ENCODE assay signal across 8 cellular contexts in the genomic region with DNA sequence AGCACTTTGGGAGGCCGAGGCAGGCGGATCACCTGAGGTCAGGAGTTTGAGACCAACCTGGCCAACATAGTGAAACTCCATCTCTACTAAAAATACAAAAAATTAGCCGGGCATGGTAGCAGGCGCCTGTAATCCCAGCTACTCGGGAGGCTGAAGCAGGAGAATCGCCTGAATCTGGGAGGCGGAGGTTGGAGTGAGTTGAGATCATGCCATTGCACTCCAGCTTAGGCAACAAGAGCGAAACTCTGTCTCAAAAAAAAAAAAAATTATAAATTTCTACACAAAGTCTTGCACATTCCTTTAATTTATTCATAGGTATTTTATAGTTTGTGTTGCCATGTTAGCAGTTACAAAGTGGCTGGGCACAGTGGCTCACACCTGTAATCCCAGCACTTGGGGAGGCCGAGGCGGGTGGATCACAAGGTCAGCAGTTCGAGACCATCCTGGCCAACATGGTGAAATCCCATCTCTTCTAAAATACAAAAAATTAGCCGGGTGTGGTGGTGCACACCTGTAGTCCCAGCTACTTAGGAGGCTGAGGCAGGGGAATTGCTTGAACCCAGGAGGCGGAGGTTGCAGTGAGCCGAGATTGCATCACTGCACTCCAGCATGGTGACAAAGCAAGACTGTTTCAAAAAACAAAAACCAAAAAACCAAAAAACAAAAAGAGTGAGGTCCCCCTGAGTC. TPM values are rescaled to one million over a fixed set of nuclear protein-coding genes. Genes with fewer than 3 reads are reported as not detected.
A peak's percentile ranks its signal among the peaks of the same experiment; 100 is the strongest.
DNase-seq lines count a peak whose midpoint lies in the region; ATAC-seq, FAIRE-seq and TF ChIP-seq lines count a peak whose summit lies in the region.
"Not testable (repeated sequence)": the region's sequence is repeated elsewhere in the genome, so short reads cannot be mapped to it uniquely, and the experiment has no call there.

No MANE protein-coding gene starts in this region.

- WGBS in heart right ventricle, 2 donors: 75 to 76% methylated on average over 14 of the region's 14 CpGs
- WGBS in small intestine, 3 donors: 68 to 80% (median 73%) methylated on average over 14 of the region's 14 CpGs

- H3K4me1 Mint-ChIP-seq in Caco-2 (ENCODE audit: low read depth, unreplicated experiment): not testable (repeated sequence)
- peaks cover 28% of the 10 kb centered on the region for H3K4me1 Mint-ChIP-seq in activated T-helper 1 cell treated with anti-CD3 and anti-CD28 coated beads, Interleukin-12 subunit alpha, Interleukin-12 subunit beta, Interleukin-2, Interleukin-4 antibody, amounts not matched to agents 30 ng/mL and 10 ng/mL and 1 ng/mL, durations not matched to agents 14 hours and 24 hours and 36 hours (ENCODE audit: low read depth)

- H3K27me3 Mint-ChIP-seq in Caco-2 (ENCODE audit: insufficient read depth, unreplicated experiment); activated T-helper 1 cell treated with anti-CD3 and anti-CD28 coated beads, Interleukin-12 subunit alpha, Interleukin-12 subunit beta, Interleukin-2, Interleukin-4 antibody, amounts not matched to agents 30 ng/mL and 10 ng/mL and 1 ng/mL, durations not matched to agents 14 hours and 24 hours and 36 hours (ENCODE audit: insufficient read depth): not testable (repeated sequence)

- H3K27me3 ChIP-seq in Caco-2 (replicated peaks; ENCODE audit: control insufficient read depth, insufficient read depth, low read length); heart right ventricle; muscle layer of colon (ENCODE audit: control insufficient read depth in 1 of 2, insufficient read depth in 2 of 2, low read length in 2 of 2); small intestine (ENCODE audit: control insufficient read depth in 2 of 2, insufficient read depth in 2 of 2, low read length in 2 of 2); uterus: not testable (repeated sequence)

- not testable (repeated sequence) for H3K36me3 ChIP-seq in Caco-2 (ENCODE audit: control insufficient read depth, insufficient read depth, low read length); heart right ventricle; muscle layer of colon (ENCODE audit: insufficient read depth, low read length); small intestine (ENCODE audit: control insufficient read depth in 2 of 2, insufficient read depth in 2 of 2, low read length in 2 of 2); uterus

- peaks cover 25% of the 10 kb centered on the region for H3K36me3 Mint-ChIP-seq in Caco-2 (ENCODE audit: insufficient read depth, unreplicated experiment)
- H3K36me3 Mint-ChIP-seq in activated T-helper 1 cell treated with anti-CD3 and anti-CD28 coated beads, Interleukin-12 subunit alpha, Interleukin-12 subunit beta, Interleukin-2, Interleukin-4 antibody, amounts not matched to agents 30 ng/mL and 10 ng/mL and 1 ng/mL, durations not matched to agents 14 hours and 24 hours and 36 hours (ENCODE audit: low read depth): not testable (repeated sequence)

- peak overlapping the region; percentile 96 for H3K27ac Mint-ChIP-seq in Caco-2 (ENCODE audit: unreplicated experiment)
- peak overlapping the region; percentile 99 for H3K27ac Mint-ChIP-seq in activated T-helper 1 cell treated with anti-CD3 and anti-CD28 coated beads, Interleukin-12 subunit alpha, Interleukin-12 subunit beta, Interleukin-2, Interleukin-4 antibody, amounts not matched to agents 30 ng/mL and 10 ng/mL and 1 ng/mL, durations not matched to agents 14 hours and 24 hours and 36 hours

- H3K4me1 ChIP-seq in Caco-2 (peaks cover 35% of the 10 kb centered on the region), heart right ventricle (peaks cover 17 to 63% (median 46%) of the 10 kb centered on the region in 9 donors), muscle layer of colon (ENCODE audit: insufficient read depth, low read length) (peaks cover 30% of the 10 kb centered on the region), uterus (peaks cover 4 to 22% of the 10 kb centered on the region in 2 donors)
- not testable (repeated sequence) for H3K4me1 ChIP-seq in small intestine (ENCODE audit: control insufficient read depth in 2 of 2, insufficient read depth in 1 of 2, low read depth in 1 of 2, low read length in 1 of 2)

- not testable (repeated sequence) for H3K9me3 Mint-ChIP-seq in Caco-2 (ENCODE audit: unreplicated experiment); activated T-helper 1 cell treated with anti-CD3 and anti-CD28 coated beads, Interleukin-12 subunit alpha, Interleukin-12 subunit beta, Interleukin-2, Interleukin-4 antibody, amounts not matched to agents 30 ng/mL and 10 ng/mL and 1 ng/mL, durations not matched to agents 14 hours and 24 hours and 36 hours

- H3K27ac ChIP-seq in RWPE1 (peak overlapping the region; percentile 95), caudate nucleus (ENCODE audit: low read depth, low read length) (peak overlapping the region; percentile 98), heart right ventricle (peak overlapping the region; percentile 86 to 100 (median 98)), muscle layer of colon (ENCODE audit: low read depth, low read length) (peak overlapping the region; percentile 86), small intestine (ENCODE audit: low read depth in 1 of 2, low read length in 1 of 2) (peak overlapping the region; percentile 58 to 93), uterus (peak overlapping the region; percentile 97 to 98)

- not testable (repeated sequence) for H3K9me3 ChIP-seq in Caco-2; heart right ventricle; muscle layer of colon (ENCODE audit: low read length); small intestine (ENCODE audit: control insufficient read depth, low read depth); uterus

- POLR2A ChIA-PET in Caco-2 (lab: Charles Lee): interaction anchor here (0.8 to 4.1 kb wide), 16 partner anchors 13 to 198 kb away, joined by 3 to 101 read pairs (median 6); partner anchors contain the start of genes MALAT1, NEAT1, PCNX3 and SCYL1
- POLR2A ChIA-PET in RWPE1 (lab: Yijun Ruan, JAX; ENCODE audit: low non-redundant PET): interaction anchor here (1.2 kb wide), 1 partner anchor 21 kb away, joined by 5 read pairs; no protein-coding TSS in a partner anchor

- H3K4me3 ChIP-seq in Caco-2 (ENCODE audit: low read depth, low read length); muscle layer of colon (ENCODE audit: low read depth in 1 of 2, low read length in 2 of 2); small intestine (ENCODE audit: low read depth in 1 of 2, low read length in 2 of 2); uterus: not testable (repeated sequence)
- peak overlapping the region in 5 of 10 donors; percentile 18 to 40 (median 28) for H3K4me3 ChIP-seq in heart right ventricle

- TF ChIP-seq CTCF in Caco-2 (IDR thresholded peaks at IDR 0.05; ENCODE audit: insufficient read depth in 1 of 2, low read depth in 1 of 2, low read length in 1 of 2, severe bottlenecking in 1 of 2, unreplicated experiment in 1 of 2); RWPE1 (conservative IDR thresholded peaks at IDR 0.05; ENCODE audit: low read depth); heart right ventricle (IDR thresholded peaks at IDR 0.05); uterus (IDR thresholded peaks at IDR 0.05): not testable (repeated sequence)

- BruUV-seq in Caco-2 (replicated peaks; lab: Mats Ljungman, UMichigan): TSS peak; percentile 34

- not testable (repeated sequence) for TF ChIP-seq POLR2A in uterus (IDR thresholded peaks at IDR 0.05)

- FAIRE-seq in small intestine (lab: Jason Lieb, UNC): not testable (repeated sequence)

- CTCF ChIA-PET in Caco-2 (lab: Charles Lee): interaction anchor here (0.6 to 2.7 kb wide), 11 partner anchors 15 to 105 kb away, joined by 3 to 52 read pairs (median 8); partner anchors contain the start of gene MALAT1
- CTCF ChIA-PET in RWPE1 (lab: Yijun Ruan, JAX): interaction anchor here (0.6 to 0.7 kb wide), 2 partner anchors 33 to 38 kb away, joined by 5 to 10 read pairs; no protein-coding TSS in a partner anchor

- peak overlapping the region; percentile 56 for H3K4me3 Mint-ChIP-seq in Caco-2 (ENCODE audit: unreplicated experiment)
- H3K4me3 Mint-ChIP-seq in activated T-helper 1 cell treated with anti-CD3 and anti-CD28 coated beads, Interleukin-12 subunit alpha, Interleukin-12 subunit beta, Interleukin-2, Interleukin-4 antibody, amounts not matched to agents 30 ng/mL and 10 ng/mL and 1 ng/mL, durations not matched to agents 14 hours and 24 hours and 36 hours: not testable (repeated sequence)

- not testable (repeated sequence) for ATAC-seq in heart right ventricle

- intact Hi-C loops in Caco-2 (cut with micrococcal nuclease; ENCODE audit: unreplicated experiment): loop anchor here (1.0 kb wide), 2 partner anchors 17 to 25 kb away; no protein-coding TSS in a partner anchor
- intact Hi-C loops in activated T-helper 1 cell treated with anti-CD3 and anti-CD28 coated beads, Interleukin-12 subunit alpha, Interleukin-12 subunit beta, Interleukin-2, Interleukin-4 antibody, amounts not matched to agents 30 ng/mL and 10 ng/mL and 1 ng/mL, durations not matched to agents 14 hours and 24 hours and 36 hours (cut with micrococcal nuclease): loop anchor here (1.0 to 2.0 kb wide), 6 partner anchors 25 to 90 kb away; partner anchors contain the start of genes FRMD8 and SLC25A45
- intact Hi-C loops in heart right ventricle (cut with DNase I): loop anchor here in 5 of 10 donors (1.0 to 10.0 kb wide), 5 partner anchors 25 to 58 kb away; no protein-coding TSS in a partner anchor
- intact Hi-C loops in uterus (cut with DNase I; ENCODE audit: low total_unique reads): not testable (repeated sequence)

- H3K9ac ChIP-seq in muscle layer of colon (ENCODE audit: low read length): not testable (repeated sequence)

- not testable (repeated sequence) for DNase-seq in Caco-2; RWPE1 (ENCODE audit: low spot score); activated T-helper 1 cell treated with anti-CD3 and anti-CD28 coated beads, Interleukin-12 subunit alpha, Interleukin-12 subunit beta, Interleukin-2, Interleukin-4 antibody, amounts not matched to agents 30 ng/mL and 10 ng/mL and 1 ng/mL, durations not matched to agents 14 hours and 24 hours and 36 hours (ENCODE audit: low spot score); caudate nucleus (lab: John Stamatoyannopoulos, UW); heart right ventricle; small intestine
- DNase-seq in uterus: peak in 1 of 2 donors; percentile 35

RNA-seq across cellular contexts. Expression of gene MALAT1, which starts 26.1 kb away (rescaled TPM):
- total RNA-seq in Caco-2 (2022) (4,797 and 4,914 TPM in 2 replicates), heart right ventricle (1,000 to 10,000 TPM; 4,742 to 8,462 (median 5,956) TPM), uterus (over 10,000 TPM in 3 of 4 donors, 1,000 to 10,000 TPM in 1; 6,732 to 19,335 (median 13,886) TPM)
- 5,323 and 5,421 TPM in 2 replicates for total RNA-seq in activated T-helper 1 cell treated with anti-CD3 and anti-CD28 coated beads, Interleukin-12 subunit alpha, Interleukin-12 subunit beta, Interleukin-2, Interleukin-4 antibody, amounts not matched to agents 30 ng/mL and 10 ng/mL and 1 ng/mL, durations not matched to agents 14 hours and 24 hours and 36 hours
- polyA plus RNA-seq in heart right ventricle (1,000 to 10,000 TPM in 1 of 2 donors, 100 to 1,000 TPM in 1; 205 to 8,339 TPM), small intestine (100 to 1,000 TPM; 155 to 454 (median 159) TPM)

RNA-seq across cellular contexts. Expression of gene NEAT1, which starts 50.1 kb away (rescaled TPM):
- total RNA-seq in Caco-2 (2022): 235 and 254 TPM in 2 replicates
- 507 and 517 TPM in 2 replicates for total RNA-seq in activated T-helper 1 cell treated with anti-CD3 and anti-CD28 coated beads, Interleukin-12 subunit alpha, Interleukin-12 subunit beta, Interleukin-2, Interleukin-4 antibody, amounts not matched to agents 30 ng/mL and 10 ng/mL and 1 ng/mL, durations not matched to agents 14 hours and 24 hours and 36 hours
- 100 to 1,000 TPM; 284 to 808 (median 432) TPM for total RNA-seq in heart right ventricle
- polyA plus RNA-seq in heart right ventricle: 1,000 to 10,000 TPM in 1 of 2 donors, 100 to 1,000 TPM in 1; 103 to 1,899 TPM
- 1,000 to 10,000 TPM in 1 of 3 donors, 100 to 1,000 TPM in 2; 256 to 3,420 (median 665) TPM for polyA plus RNA-seq in small intestine
- 100 to 1,000 TPM in 3 of 4 donors, 10 to 100 TPM in 1; 33.6 to 932 (median 120) TPM for total RNA-seq in uterus

RNA-seq across cellular contexts. Expression of gene SCYL1, which starts 52.2 kb away (rescaled TPM):
- 123 and 124 TPM in 2 replicates for total RNA-seq in Caco-2 (2022)
- total RNA-seq in activated T-helper 1 cell treated with anti-CD3 and anti-CD28 coated beads, Interleukin-12 subunit alpha, Interleukin-12 subunit beta, Interleukin-2, Interleukin-4 antibody, amounts not matched to agents 30 ng/mL and 10 ng/mL and 1 ng/mL, durations not matched to agents 14 hours and 24 hours and 36 hours: 103 and 109 TPM in 2 replicates
- total RNA-seq in heart right ventricle: 10 to 100 TPM; 47.4 to 66.9 (median 55.6) TPM
- 100 to 1,000 TPM in 1 of 2 donors, 10 to 100 TPM in 1; 90.0 to 130 TPM for polyA plus RNA-seq in heart right ventricle
- polyA plus RNA-seq in small intestine: 10 to 100 TPM; 46.7 to 76.9 (median 74.3) TPM
- total RNA-seq in uterus: 100 to 1,000 TPM in 1 of 4 donors, 10 to 100 TPM in 3; 28.8 to 101 (median 70.1) TPM
